ENCODE assay signal across 17 cellular contexts in the genomic region with DNA sequence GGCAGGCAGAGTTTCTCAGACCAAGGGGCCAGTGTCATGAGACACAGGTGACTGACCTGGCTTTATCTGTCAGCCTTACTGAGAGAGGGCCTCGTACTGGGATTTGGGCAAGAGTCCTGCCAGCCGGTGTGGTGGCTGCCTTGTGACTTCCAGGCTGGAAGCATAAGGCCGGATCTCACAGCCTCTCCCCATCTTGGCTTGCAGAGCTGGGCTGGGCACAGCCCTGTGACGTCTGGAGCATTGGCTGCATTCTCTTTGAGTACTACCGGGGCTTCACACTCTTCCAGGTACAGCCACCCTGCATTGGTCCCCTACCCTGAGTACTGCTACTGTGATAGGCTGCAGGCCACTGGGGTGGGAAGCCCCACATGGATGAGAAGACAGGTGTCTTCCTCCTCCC. TPM values are rescaled to one million over a fixed set of nuclear protein-coding genes. Genes with fewer than 3 reads are reported as not detected.
DNase-seq lines count a peak whose midpoint lies in the region; ATAC-seq, FAIRE-seq and TF ChIP-seq lines count a peak whose summit lies in the region.
"Had no signal": no experiment of that assay in that cellular context is flagged by ENCODE, and none has a peak within 500 bp of the region (broad histone marks: within the 10 kb centered on the region; RNA-seq: fewer than 3 reads in every experiment).

No MANE protein-coding gene starts in this region.

- no peak for TF ChIP-seq CTCF in K562 (IDR thresholded peaks at IDR 0.05 in 2 of 3, conservative IDR thresholded peaks at IDR 0.05 in 1 of 3; ENCODE audit: insufficient read depth in 2 of 3, low read depth in 1 of 3, low read length in 3 of 3)

- no peaks in the 10 kb centered on the region for H3K9me3 Mint-ChIP-seq in activated naive CD4-positive, alpha-beta T cell treated with anti-CD3 and anti-CD28 coated beads for 36 hours
- H3K9me3 Mint-ChIP-seq in stimulated activated naive B cell treated with anti-CD40 and anti-IgM and Interleukin-4, amounts not matched to agents 10 μg/mL and 1 μg/mL and 100 μg/mL, for 72 hours, result no peaks in the 10 kb centered on the region
- H3K9me3 Mint-ChIP-seq: activated T-helper 1 cell treated with anti-CD3 and anti-CD28 coated beads, Interleukin-12 subunit alpha, Interleukin-12 subunit beta, Interleukin-2, Interleukin-4 antibody, amounts not matched to agents 30 ng/mL and 10 ng/mL and 1 ng/mL, durations not matched to agents 14 hours and 24 hours and 36 hours had no signal

- H3K9me1 ChIP-seq in K562 (ENCODE audit: control insufficient read depth, insufficient read depth, low read length), result peaks cover 8% of the 10 kb centered on the region

- no peak for DNase-seq in activated naive CD4-positive, alpha-beta T cell treated with anti-CD3 and anti-CD28 coated beads for 36 hours
- no peak for DNase-seq in activated naive CD4-positive, alpha-beta T cell treated with anti-CD3 and anti-CD28 coated beads, Interleukin-2, amount 50 U/mL, for 16 hours
- no peak for DNase-seq in Karpas-422
- DNase-seq in K562 (ENCODE audit: extremely low read depth in 1 of 4, low spot score in 3 of 4), result no peak
- DNase-seq in stimulated activated naive B cell treated with anti-CD40 and anti-IgM and Interleukin-4, amounts not matched to agents 10 μg/mL and 1 μg/mL and 100 μg/mL, for 72 hours, result no peak
- DNase-seq in hypothalamus (lab: John Stamatoyannopoulos, UW), result no peak
- no peak for DNase-seq in head of caudate nucleus
- DNase-seq: colonic mucosa, COR-L47, NCI-H1436 treated with DMSO at 0.1 percent for 48 hours, NCI-H446 treated with DMSO at 0.1 percent for 48 hours had no signal

- TF ChIP-seq POLR2A in K562 (conservative IDR thresholded peaks at IDR 0.05), result 0 out of 2 replicates have a peak, but pooled peaks have one; percentile 1

- POLR2A ChIA-PET in K562 (lab: Yijun Ruan, JAX), result interaction anchor here (0.6 to 2.0 kb wide), 3 partner anchors 10 to 328 kb away, joined by 3 to 19 read pairs (median 3); no protein-coding TSS in a partner anchor

- H3K4me1 Mint-ChIP-seq in activated naive CD4-positive, alpha-beta T cell treated with anti-CD3 and anti-CD28 coated beads for 36 hours (ENCODE audit: low read depth), result peaks cover 8% of the 10 kb centered on the region
- H3K4me1 Mint-ChIP-seq in stimulated activated naive B cell treated with anti-CD40 and anti-IgM and Interleukin-4, amounts not matched to agents 10 μg/mL and 1 μg/mL and 100 μg/mL, for 72 hours, result peaks cover 66 to 85% of the 10 kb centered on the region in 2 donors

- intact Hi-C loops in activated naive CD4-positive, alpha-beta T cell treated with anti-CD3 and anti-CD28 coated beads for 36 hours (cut with micrococcal nuclease), result no loop called here
- intact Hi-C loops in K562 (cut with micrococcal nuclease), result no loop called here
- intact Hi-C loops in head of caudate nucleus (cut with DNase I), result no loop called here

- H3K4me1 ChIP-seq in Karpas-422 (ENCODE audit: low read length) (peaks cover 36% of the 10 kb centered on the region), K562 (replicated peaks in 1 of 2; ENCODE audit: control insufficient read depth in 2 of 2, insufficient read depth in 2 of 2, low read length in 2 of 2) (no peaks in the 10 kb centered on the region; a peak in 1 of 5 replicates)
- H3K4me1 ChIP-seq: colonic mucosa, gastroesophageal sphincter had no signal

- H3K27me3 ChIP-seq in Karpas-422 (ENCODE audit: low read length), result no peaks in the 10 kb centered on the region
- H3K27me3 ChIP-seq in K562 (ENCODE audit: control insufficient read depth in 2 of 2, insufficient read depth in 2 of 2, low read length in 2 of 2), result no peaks in the 10 kb centered on the region
- H3K27me3 ChIP-seq: colonic mucosa, gastroesophageal sphincter had no signal

- H3K9me3 ChIP-seq in Karpas-422 (ENCODE audit: low read length) (no peaks in the 10 kb centered on the region), K562 (replicated peaks; ENCODE audit: control insufficient read depth, insufficient read depth, low read depth, low read length) (no peaks in the 10 kb centered on the region)
- H3K9me3 ChIP-seq: colonic mucosa, gastroesophageal sphincter had no signal

- in situ Hi-C loops in K562 (cut with MboI), result no loop called here

- H3K4me2 ChIP-seq in Karpas-422 (ENCODE audit: low read depth, low read length, poor library complexity, severe bottlenecking), result no peak overlapping the region
- no peak overlapping the region for H3K4me2 ChIP-seq in K562 (ENCODE audit: insufficient read depth, low read length)

- H3K27ac ChIP-seq in Karpas-422 (ENCODE audit: low read length), result peak overlapping the region; percentile 48; the same call in 1 of the 2 replicates
- no peak overlapping the region for H3K27ac ChIP-seq in K562 (ENCODE audit: extremely low read depth, low read depth, low read length)
- H3K27ac ChIP-seq: colonic mucosa, epithelial cell of prostate, gastroesophageal sphincter had no signal

- FAIRE-seq in K562 (lab: Jason Lieb, UNC), result no peak
- FAIRE-seq: astrocyte had no signal

- H3K79me2 ChIP-seq in Karpas-422 (ENCODE audit: low read length) (peaks cover 8% of the 10 kb centered on the region), K562 (ENCODE audit: control insufficient read depth, insufficient read depth, low read length) (no peaks in the 10 kb centered on the region)

- H4K20me1 ChIP-seq in Karpas-422 (ENCODE audit: insufficient read depth, low read depth, low read length) (peaks cover 27% of the 10 kb centered on the region), K562 (replicated peaks; ENCODE audit: control insufficient read depth, insufficient read depth, low read length) (peaks cover 26% of the 10 kb centered on the region)

- H3K27ac Mint-ChIP-seq in activated naive CD4-positive, alpha-beta T cell treated with anti-CD3 and anti-CD28 coated beads for 36 hours, result peak overlapping the region; percentile 63
- peak overlapping the region; percentile 95 for H3K27ac Mint-ChIP-seq in stimulated activated naive B cell treated with anti-CD40 and anti-IgM and Interleukin-4, amounts not matched to agents 10 μg/mL and 1 μg/mL and 100 μg/mL, for 72 hours
- H3K27ac Mint-ChIP-seq: activated T-helper 1 cell treated with anti-CD3 and anti-CD28 coated beads, Interleukin-12 subunit alpha, Interleukin-12 subunit beta, Interleukin-2, Interleukin-4 antibody, amounts not matched to agents 30 ng/mL and 10 ng/mL and 1 ng/mL, durations not matched to agents 14 hours and 24 hours and 36 hours had no signal

- CTCF ChIA-PET in activated naive CD4-positive, alpha-beta T cell treated with anti-CD3 and anti-CD28 coated beads for 36 hours (lab: Charles Lee), result interaction anchor here (0.7 to 1.0 kb wide), 3 partner anchors 8 to 11 kb away, joined by 3 to 6 read pairs (median 4); no protein-coding TSS in a partner anchor
- CTCF ChIA-PET in K562 (lab: Yijun Ruan, JAX; ENCODE audit: low intra/inter-chr PET ratio), result no interaction called here

- H3K4me3 Mint-ChIP-seq in activated naive CD4-positive, alpha-beta T cell treated with anti-CD3 and anti-CD28 coated beads for 36 hours, result no peak overlapping the region
- H3K4me3 Mint-ChIP-seq in stimulated activated naive B cell treated with anti-CD40 and anti-IgM and Interleukin-4, amounts not matched to agents 10 μg/mL and 1 μg/mL and 100 μg/mL, for 72 hours, result peak overlapping the region; percentile 61 to 65
- H3K4me3 Mint-ChIP-seq: activated T-helper 1 cell treated with anti-CD3 and anti-CD28 coated beads, Interleukin-12 subunit alpha, Interleukin-12 subunit beta, Interleukin-2, Interleukin-4 antibody, amounts not matched to agents 30 ng/mL and 10 ng/mL and 1 ng/mL, durations not matched to agents 14 hours and 24 hours and 36 hours had no signal

- H3K36me3 ChIP-seq in Karpas-422 (ENCODE audit: insufficient read depth, low read length) (peaks cover 39% of the 10 kb centered on the region; the same call in 1 of the 2 replicates), K562 (ENCODE audit: control insufficient read depth, insufficient read depth, low read length) (peaks cover 99% of the 10 kb centered on the region)

- peaks cover 24% of the 10 kb centered on the region for H3K36me3 Mint-ChIP-seq in activated naive CD4-positive, alpha-beta T cell treated with anti-CD3 and anti-CD28 coated beads for 36 hours (ENCODE audit: low read depth)
- H3K36me3 Mint-ChIP-seq in stimulated activated naive B cell treated with anti-CD40 and anti-IgM and Interleukin-4, amounts not matched to agents 10 μg/mL and 1 μg/mL and 100 μg/mL, for 72 hours, result peaks cover 36 to 79% of the 10 kb centered on the region in 2 donors

- H2AFZ ChIP-seq in Karpas-422 (ENCODE audit: low read length), result no peak overlapping the region
- H2AFZ ChIP-seq in K562 (ENCODE audit: low read depth, low read length), result no peak overlapping the region

- BruUV-seq in K562 (replicated peaks; lab: Mats Ljungman, UMichigan), result no TSS peak

- TF ChIP-seq RAD21 in K562 (CRISPR knock-in tag; conservative IDR thresholded peaks at IDR 0.05 in 1 of 2, IDR thresholded peaks at IDR 0.05 in 1 of 2), result no peak

- H3K27me3 Mint-ChIP-seq in activated naive CD4-positive, alpha-beta T cell treated with anti-CD3 and anti-CD28 coated beads for 36 hours (ENCODE audit: low read depth), result no peaks in the 10 kb centered on the region
- H3K27me3 Mint-ChIP-seq in stimulated activated naive B cell treated with anti-CD40 and anti-IgM and Interleukin-4, amounts not matched to agents 10 μg/mL and 1 μg/mL and 100 μg/mL, for 72 hours, result no peaks in the 10 kb centered on the region

- H3K9ac ChIP-seq in Karpas-422 (ENCODE audit: low read length) (no peak overlapping the region), K562 (ENCODE audit: insufficient read depth in 1 of 2, low read depth in 2 of 2, low read length in 2 of 2) (no peak overlapping the region)

- H3K9me2 ChIP-seq in Karpas-422 (replicated peaks; ENCODE audit: insufficient read depth, low read length), result no peaks in the 10 kb centered on the region

- TF ChIP-seq EP300 in K562 (IDR thresholded peaks at IDR 0.05; ENCODE audit: low read length), result no peak

- ATAC-seq in K562, result no peak
- ATAC-seq in stimulated activated naive B cell treated with anti-CD40 and anti-IgM and Interleukin-4, amounts not matched to agents 10 μg/mL and 1 μg/mL and 100 μg/mL, for 72 hours (replicated peaks), result no peak
- no peak for ATAC-seq in GM21737 (IDR thresholded peaks at IDR 0.05; ENCODE audit: unreplicated experiment)
- ATAC-seq: gastroesophageal sphincter had no signal

- 90% methylated on average over 5 of the region's 5 CpGs for WGBS in K562 (ENCODE audit: insufficient coverage, low coverage, missing lambda C conversion rate)

- H3K4me3 ChIP-seq in Karpas-422 (ENCODE audit: low read length), result no peak overlapping the region
- H3K4me3 ChIP-seq in K562, result no peak overlapping the region
- H3K4me3 ChIP-seq: colonic mucosa, gastroesophageal sphincter, lung had no signal

RNA-seq across cellular contexts. Expression of gene CLK3, which starts 12.1 kb away (rescaled TPM):
- 100 to 1,000 TPM; 124 TPM for total RNA-seq in activated naive CD4-positive, alpha-beta T cell treated with anti-CD3 and anti-CD28 coated beads for 36 hours
- total RNA-seq in Karpas-422 (2014; rRNA removed; shearing (Covaris generic); ENCODE audit: low replicate concordance), result 114 and 147 TPM in 2 replicates
- 131 and 268 TPM in 2 replicates for total RNA-seq in K562 (2011; cell fraction: chromatin; rRNA removed; ENCODE audit: low replicate concordance)
- 179 and 197 TPM in 2 replicates for total RNA-seq in K562 (2011; cell fraction: nucleolus; rRNA removed)
- total RNA-seq in K562 (2011; cell fraction: nucleoplasm; rRNA removed), result 114 and 129 TPM in 2 replicates
- total RNA-seq in K562 (2014; rRNA removed), result 47.4 and 78.1 TPM in 2 replicates
- 23.1 and 32.5 TPM in 2 replicates for total RNA-seq in K562 (2014; rRNA removed; fragmentation: Illumina TruSeq; extraction: Trizol)
- 50.5 and 51.7 TPM in 2 replicates for total RNA-seq in K562 (2015; rRNA removed; fragmentation: Illumina TruSeq; extraction: Trizol)
- 54.8 and 55.1 TPM in 2 replicates for total RNA-seq in K562 (2021)
- polyA plus RNA-seq in K562 (2011; rRNA removed), result 63.9 and 109 TPM in 2 replicates
- 79.8 and 80.4 TPM in 2 replicates for polyA plus RNA-seq in K562 (2011; cell fraction: cytosol; rRNA removed)
- 310 and 355 TPM in 2 replicates for polyA plus RNA-seq in K562 (2011; cell fraction: nucleus; rRNA removed)
- polyA plus RNA-seq in K562 (2012), result 59.3 and 60.5 TPM in 2 replicates
- polyA plus RNA-seq in K562 (2014; fragmentation: Illumina TruSeq; extraction: Trizol), result 78.5 and 95.2 TPM in 2 replicates
- 1 to 10 TPM; 1.2 to 6.9 TPM for polyA plus RNA-seq in K562 (2014; fragmentation: Nextera tagmentation; extraction: Ambion mirVana)
- 50.0 and 53.7 TPM in 2 replicates for polyA plus RNA-seq in K562 (2014; rRNA removed)
- polyA minus RNA-seq in K562 (2011; rRNA and poly(A)+ RNA removed), result 62.7 and 70.3 TPM in 2 replicates
- 42.5 and 45.8 TPM in 2 replicates for polyA minus RNA-seq in K562 (2011; cell fraction: cytosol; rRNA and poly(A)+ RNA removed)
- polyA minus RNA-seq in K562 (2011; cell fraction: nucleus; rRNA and poly(A)+ RNA removed), result 134 and 165 TPM in 2 replicates
